Comparison of ENCODE assay signal across 11 cellular contexts in genomic region chr9:124792976-124793594, GRCh38. TPM values are rescaled to one million over a fixed set of nuclear protein-coding genes. Genes with fewer than 3 reads are reported as not detected.
DNase-seq lines count a peak whose midpoint lies in the region; ATAC-seq and TF ChIP-seq lines count a peak whose summit lies in the region.
"Had no signal": no experiment of that assay in that cellular context is flagged by ENCODE, and none has a peak within 500 bp of the region (broad histone marks: within the 10 kb centered on the region; RNA-seq: fewer than 3 reads in every experiment).

No MANE protein-coding gene starts in this region.

- DNase-seq in AG09319 (ENCODE audit: extremely low read depth, low read depth), result peak; percentile 32
- peak; percentile 74 for DNase-seq in NCI-H226
- peak; percentile 69 for DNase-seq in fibroblast of mammary gland (ENCODE audit: low read depth)
- no peak for DNase-seq in osteocyte (ENCODE audit: extremely low spot score, unreplicated experiment)
- no peak for DNase-seq in T-cell
- no peak for DNase-seq in MV-4-11 (lab: John Stamatoyannopoulos, UW)
- no peak for DNase-seq in AML-193 (lab: John Stamatoyannopoulos, UW)
- DNase-seq: activated T-cell treated with anti-CD3 and anti-CD28 coated beads, Interleukin-2, amount 50 U/mL, for 72 hours; NCI-H774; stimulated activated CD4-positive, alpha-beta T cell treated with anti-CD3 and anti-CD28 coated beads, Interleukin-15, amount 100 ng/mL, for 24 hours had no signal

- CTCF ChIA-PET in T-cell (lab: Charles Lee), result no interaction called here

- no peak for ATAC-seq in stimulated activated memory B cell treated with anti-CD40 and anti-IgM and Interleukin-4, amounts not matched to agents 10 μg/mL and 1 μg/mL and 100 μg/mL, for 72 hours
- ATAC-seq in T-cell (replicated peaks in 1 of 4), result no peak
- ATAC-seq: activated T-cell treated with anti-CD3 and anti-CD28 coated beads, Interleukin-2, amount 50 U/mL, for 72 hours had no signal

- no peaks in the 10 kb centered on the region for H3K9me3 Mint-ChIP-seq in osteocyte (ENCODE audit: unreplicated experiment)
- no peaks in the 10 kb centered on the region for H3K9me3 Mint-ChIP-seq in stimulated activated memory B cell treated with anti-CD40 and anti-IgM and Interleukin-4, amounts not matched to agents 10 μg/mL and 1 μg/mL and 100 μg/mL, for 72 hours
- no peaks in the 10 kb centered on the region for H3K9me3 Mint-ChIP-seq in T-cell
- H3K9me3 Mint-ChIP-seq: activated T-cell treated with anti-CD3 and anti-CD28 coated beads, Interleukin-2, amount 50 U/mL, for 72 hours had no signal

- TF ChIP-seq CTCF in AG09319 (IDR thresholded peaks at IDR 0.05; ENCODE audit: low read depth, low read length) (no peak), fibroblast of mammary gland (conservative IDR thresholded peaks at IDR 0.05; ENCODE audit: control insufficient read depth, insufficient read depth, low read depth, low read length) (no peak), osteocyte (IDR thresholded peaks at IDR 0.05) (no peak)

- peaks cover 40% of the 10 kb centered on the region for H3K4me1 Mint-ChIP-seq in osteocyte (ENCODE audit: unreplicated experiment)
- peaks cover 17% of the 10 kb centered on the region for H3K4me1 Mint-ChIP-seq in stimulated activated memory B cell treated with anti-CD40 and anti-IgM and Interleukin-4, amounts not matched to agents 10 μg/mL and 1 μg/mL and 100 μg/mL, for 72 hours
- no peaks in the 10 kb centered on the region for H3K4me1 Mint-ChIP-seq in T-cell

- H3K4me3 Mint-ChIP-seq in osteocyte (ENCODE audit: unreplicated experiment) (no peak overlapping the region), T-cell (no peak overlapping the region)
- H3K4me3 Mint-ChIP-seq in stimulated activated memory B cell treated with anti-CD40 and anti-IgM and Interleukin-4, amounts not matched to agents 10 μg/mL and 1 μg/mL and 100 μg/mL, for 72 hours, result no peak overlapping the region
- H3K4me3 Mint-ChIP-seq: activated T-cell treated with anti-CD3 and anti-CD28 coated beads, Interleukin-2, amount 50 U/mL, for 72 hours had no signal

- POLR2A ChIA-PET in T-cell (lab: Charles Lee), result no interaction called here

- H3K27me3 Mint-ChIP-seq in osteocyte (ENCODE audit: unreplicated experiment) (no peaks in the 10 kb centered on the region), T-cell (peaks cover 8 to 16% of the 10 kb centered on the region in 2 donors)
- no peaks in the 10 kb centered on the region for H3K27me3 Mint-ChIP-seq in stimulated activated memory B cell treated with anti-CD40 and anti-IgM and Interleukin-4, amounts not matched to agents 10 μg/mL and 1 μg/mL and 100 μg/mL, for 72 hours

- H3K36me3 Mint-ChIP-seq in osteocyte (ENCODE audit: unreplicated experiment) (peaks cover 5% of the 10 kb centered on the region), T-cell (no peaks in the 10 kb centered on the region)
- no peaks in the 10 kb centered on the region for H3K36me3 Mint-ChIP-seq in stimulated activated memory B cell treated with anti-CD40 and anti-IgM and Interleukin-4, amounts not matched to agents 10 μg/mL and 1 μg/mL and 100 μg/mL, for 72 hours

- H3K27ac Mint-ChIP-seq in osteocyte (ENCODE audit: unreplicated experiment) (peak overlapping the region; percentile 3), T-cell (no peak overlapping the region)
- H3K27ac Mint-ChIP-seq in stimulated activated memory B cell treated with anti-CD40 and anti-IgM and Interleukin-4, amounts not matched to agents 10 μg/mL and 1 μg/mL and 100 μg/mL, for 72 hours, result no peak overlapping the region
- H3K27ac Mint-ChIP-seq: activated T-cell treated with anti-CD3 and anti-CD28 coated beads, Interleukin-2, amount 50 U/mL, for 72 hours had no signal

- no peak overlapping the region for H3K4me3 ChIP-seq in fibroblast of mammary gland (ENCODE audit: control insufficient read depth, low read depth, low read length)

RNA-seq across cellular contexts. Expression of gene OLFML2A, which starts 16.2 kb away (rescaled TPM):
- total RNA-seq in osteocyte (146 and 169 TPM in 2 replicates), T-cell (under 1 TPM in 3 of 5 donors, not detected in 2; 0.07 to 0.18 (median 0.13) TPM)
- total RNA-seq: activated T-cell treated with anti-CD3 and anti-CD28 coated beads, Interleukin-2, amount 50 U/mL, for 72 hours had no signal

RNA-seq across cellular contexts. Expression of gene NR6A1, which starts 22.0 kb away (rescaled TPM):
- 0.56 and 0.78 TPM in 2 replicates for total RNA-seq in osteocyte
- total RNA-seq in T-cell, result under 1 TPM in 4 of 5 donors, not detected in 1; 0.19 to 0.50 (median 0.40) TPM

Comparison
In these comparisons a context has a peak if more than half of its experiments do, and no peak if none do; other contexts are left out.
1. DNase-seq: peak in AG09319 (single experiment), NCI-H226 (single experiment) and fibroblast of mammary gland (single experiment); none in osteocyte (single experiment), T-cell (0 of 34), MV-4-11 (single experiment) and AML-193 (0 of 2).
2. RNA of gene OLFML2A, which starts 16.2 kb away (total RNA-seq): 146 to 169 TPM in osteocyte; 0.07 to 0.18 TPM in T-cell; every median in the first group is over 100 times any median in the second.